18 cellular contexts compared by ENCODE assay signal in the genomic region with DNA sequence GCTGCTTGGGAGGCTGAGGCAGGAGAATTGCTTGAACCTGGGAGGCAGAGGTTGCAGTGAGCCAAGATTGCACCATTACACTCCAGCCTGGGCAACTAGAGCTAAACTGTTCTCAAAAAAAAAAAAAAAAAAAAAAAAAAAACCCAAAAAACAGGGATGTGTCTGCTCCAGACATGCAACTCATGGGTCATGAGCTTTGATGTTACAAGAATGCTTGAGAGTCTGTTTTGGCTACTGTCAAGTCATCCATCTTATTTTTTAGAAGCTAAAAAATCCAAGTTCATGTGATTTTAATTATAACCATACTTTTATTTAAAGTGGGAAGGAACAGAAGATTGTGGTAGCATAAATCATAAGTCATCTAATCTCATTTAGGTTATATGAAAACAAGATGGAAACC.
DNase-seq lines count a peak whose midpoint lies in the region; ATAC-seq, FAIRE-seq and TF ChIP-seq lines count a peak whose summit lies in the region.
"Had no signal": no experiment of that assay in that cellular context is flagged by ENCODE, and none has a peak within 500 bp of the region (broad histone marks: within the 10 kb centered on the region; RNA-seq: fewer than 3 reads in every experiment).

No MANE protein-coding gene starts in this region.

- H3K9me3 ChIP-seq in astrocyte (ENCODE audit: insufficient read depth, low read depth, low read length) = no peaks in the 10 kb centered on the region
- H3K9me3 ChIP-seq: Caco-2 had no signal

- no peaks in the 10 kb centered on the region for H3K4me1 Mint-ChIP-seq in astrocyte (ENCODE audit: low read depth, unreplicated experiment)
- H3K4me1 Mint-ChIP-seq: H9 had no signal

- H3K4me1 ChIP-seq in astrocyte (ENCODE audit: insufficient read depth, low read length) = no peaks in the 10 kb centered on the region
- H3K4me1 ChIP-seq: Caco-2 had no signal

- peaks cover 2% of the 10 kb centered on the region for H3K9me3 Mint-ChIP-seq in astrocyte (ENCODE audit: unreplicated experiment)
- H3K9me3 Mint-ChIP-seq: H9 had no signal

- no peak for ATAC-seq in GM21381 (IDR thresholded peaks at IDR 0.05; ENCODE audit: unreplicated experiment)

- TF ChIP-seq CTCF in astrocyte (IDR thresholded peaks at IDR 0.05; ENCODE audit: insufficient read depth, low read depth, low read length) = no peak

- no peak overlapping the region for H3K27ac ChIP-seq in astrocyte (ENCODE audit: low read depth, low read length)
- H3K27ac ChIP-seq: C4-2B had no signal

- no peak overlapping the region for H3K4me3 ChIP-seq in astrocyte (ENCODE audit: insufficient read depth, low read depth, low read length)

- no peaks in the 10 kb centered on the region for H3K27me3 Mint-ChIP-seq in astrocyte (ENCODE audit: low read depth, unreplicated experiment)
- H3K27me3 Mint-ChIP-seq: CD4-positive, alpha-beta T cell had no signal

- H3K27me3 ChIP-seq in astrocyte (ENCODE audit: insufficient read depth, low read length) = no peaks in the 10 kb centered on the region

- no peak overlapping the region for H3K4me2 ChIP-seq in astrocyte (ENCODE audit: low read length)

- no peak overlapping the region for H3K9ac ChIP-seq in astrocyte (ENCODE audit: low read length)

- H3K36me3 ChIP-seq in astrocyte (ENCODE audit: insufficient read depth, low read length) = no peaks in the 10 kb centered on the region

- no peaks in the 10 kb centered on the region for H3K36me3 Mint-ChIP-seq in astrocyte (ENCODE audit: low read depth, unreplicated experiment)

- H3K27ac Mint-ChIP-seq in astrocyte (ENCODE audit: unreplicated experiment) = no peak overlapping the region
- H3K27ac Mint-ChIP-seq: CD4-positive, alpha-beta T cell; H9 had no signal

- FAIRE-seq in astrocyte (lab: Jason Lieb, UNC) = no peak
- FAIRE-seq: D721Med, G401.6, GM12892, GM18507, H1, HTR-8/SVneo had no signal

- H2AFZ ChIP-seq in astrocyte (ENCODE audit: low read depth, low read length) = no peak overlapping the region

- H3K79me2 ChIP-seq in astrocyte (ENCODE audit: insufficient read depth, low read length) = no peaks in the 10 kb centered on the region

- H4K20me1 ChIP-seq in astrocyte (ENCODE audit: insufficient read depth, low read length) = no peaks in the 10 kb centered on the region

- DNase-seq in GM03348 (ENCODE audit: low spot score) = peak; percentile 20
- peak; percentile 23 for DNase-seq in astrocyte (ENCODE audit: low read depth)
- peak; percentile 35 for DNase-seq in fibroblast of peridontal ligament (ENCODE audit: extremely low read depth)
- no peak for DNase-seq in stimulated activated CD4-positive, alpha-beta T cell treated with anti-CD3 and anti-CD28 coated beads, Interleukin-2, amount 100 ng/mL, for 48 hours
- no peak for DNase-seq in NCI-H1694 treated with DMSO at 0.1 percent for 48 hours (lab: John Stamatoyannopoulos, UW)
- DNase-seq: AML-193; Caco-2; CD4-positive, alpha-beta T cell; H9; IMR-90 had no signal

- H3K4me3 Mint-ChIP-seq in astrocyte (ENCODE audit: unreplicated experiment) = no peak overlapping the region
- H3K4me3 Mint-ChIP-seq: CD4-positive, alpha-beta T cell; H9 had no signal

Comparison
In these comparisons a context has a peak if more than half of its experiments do, and no peak if none do; other contexts are left out.
1. DNase-seq: peak in GM03348 (single experiment), astrocyte (single experiment) and fibroblast of peridontal ligament (single experiment); none in stimulated activated CD4-positive, alpha-beta T cell treated with anti-CD3 and anti-CD28 coated beads, Interleukin-2, amount 100 ng/mL, for 48 hours (0 of 2) and NCI-H1694 treated with DMSO at 0.1 percent for 48 hours (single experiment).